Comparison of ENCODE assay signal across 9 cellular contexts in the genomic region with DNA sequence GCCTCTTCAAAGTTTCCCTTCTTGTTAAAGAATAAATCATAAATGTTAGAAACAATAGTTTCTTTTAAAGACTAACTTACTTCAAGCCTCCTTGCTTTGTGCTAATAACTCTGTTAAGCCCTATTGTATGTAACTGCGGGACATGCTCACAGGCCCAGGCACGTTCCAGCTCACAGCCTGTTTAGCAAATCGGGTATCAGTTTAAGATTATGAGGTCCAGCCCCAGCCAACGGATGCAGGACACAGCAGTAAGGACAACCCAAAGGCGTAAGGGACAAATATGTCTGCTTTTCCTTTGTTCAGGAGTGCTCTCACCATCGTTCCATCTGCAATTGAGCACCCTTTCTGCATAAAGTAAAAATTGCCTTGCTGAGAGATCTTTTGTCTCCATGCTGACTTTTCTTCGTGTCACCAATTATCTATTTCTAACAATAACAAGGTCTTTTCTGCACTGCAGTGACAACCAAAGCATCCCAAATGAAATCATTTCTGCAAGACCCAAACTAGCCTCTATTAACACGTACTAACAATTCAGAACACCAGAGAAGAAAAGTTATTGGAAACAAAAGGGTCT. TPM values are rescaled to one million over a fixed set of nuclear protein-coding genes. Genes with fewer than 3 reads are reported as not detected.
DNase-seq lines count a peak whose midpoint lies in the region; ATAC-seq and TF ChIP-seq lines count a peak whose summit lies in the region.
"Had no signal": no experiment of that assay in that cellular context is flagged by ENCODE, and none has a peak within 500 bp of the region (broad histone marks: within the 10 kb centered on the region; RNA-seq: fewer than 3 reads in every experiment).

No MANE protein-coding gene starts in this region.

- H3K4me3 ChIP-seq in GM06990 (replicated peaks; ENCODE audit: low read depth, low read length) (peak overlapping the region; percentile 99), Panc1 (ENCODE audit: low read depth in 2 of 2, low read length in 2 of 2) (peak overlapping the region; percentile 95 to 98), epithelial cell of proximal tubule (ENCODE audit: low read depth, low read length) (peak overlapping the region; percentile 90), trophoblast cell (ENCODE audit: low read depth, low read length) (no peak overlapping the region)

- no peak overlapping the region for H4K8ac ChIP-seq in trophoblast cell (ENCODE audit: low read depth, low read length)

- no peak for ATAC-seq in Panc1
- ATAC-seq in HG02885 (IDR thresholded peaks at IDR 0.05; ENCODE audit: poor library complexity, unreplicated experiment), result no peak
- ATAC-seq in left lobe of liver, result no peak

- CTCF ChIA-PET in Panc1 (lab: Charles Lee), result no interaction called here

- DNase-seq in GM06990 (ENCODE audit: extremely low read depth, insufficient read length) (no peak), Panc1 (ENCODE audit: low read depth, low spot score) (no peak), epithelial cell of proximal tubule (ENCODE audit: low read depth) (no peak), trophoblast cell (no peak), NCI-H1417 (lab: John Stamatoyannopoulos, UW) (no peak), left lobe of liver (ENCODE audit: low spot score) (no peak), GF-D8 (lab: John Stamatoyannopoulos, UW) (no peak)
- DNase-seq: nucleus accumbens had no signal

- in situ Hi-C loops in Panc1 (cut with HindIII; ENCODE audit: low pct_unique_long_range_greater_than_20kb, low sequenced_read_pairs), result no loop called here

- H2BK120ac ChIP-seq in trophoblast cell (ENCODE audit: insufficient read depth, low read length, poor library complexity), result no peak overlapping the region

- H3K23ac ChIP-seq in trophoblast cell (ENCODE audit: low read length), result no peak overlapping the region

- H3K9me3 ChIP-seq in Panc1 (ENCODE audit: control insufficient read depth, insufficient read depth, low read depth, low read length) (no peaks in the 10 kb centered on the region), trophoblast cell (ENCODE audit: insufficient read depth, low read depth, low read length) (no peaks in the 10 kb centered on the region)

- no peak overlapping the region for H3K18ac ChIP-seq in trophoblast cell (ENCODE audit: low read length)

- H2AK5ac ChIP-seq in trophoblast cell (ENCODE audit: low read length), result no peak overlapping the region

- no peak overlapping the region for H2BK5ac ChIP-seq in trophoblast cell (ENCODE audit: low read depth, low read length, poor library complexity)

- H3K36me3 ChIP-seq in GM06990 (ENCODE audit: control insufficient read depth, insufficient read depth, low read length) (peaks cover 3% of the 10 kb centered on the region), Panc1 (ENCODE audit: control insufficient read depth, insufficient read depth, low read length) (peaks cover 5% of the 10 kb centered on the region), trophoblast cell (ENCODE audit: control insufficient read depth in 1 of 2, insufficient read depth in 2 of 2, low read length in 2 of 2) (peaks cover 0 to 5% of the 10 kb centered on the region in 2 experiments)

- no TSS peak for BruUV-seq in Panc1 (replicated peaks; lab: Mats Ljungman, UMichigan)

- WGBS in trophoblast cell (ENCODE audit: extremely low coverage, insufficient coverage, insufficient read length), result no CpG with 5 or more reads among the region's 8 CpGs

- H3K27ac ChIP-seq in Panc1 (ENCODE audit: low read length) (peak overlapping the region; percentile 98), trophoblast cell (ENCODE audit: low read depth, low read length) (no peak overlapping the region)

- no peak for TF ChIP-seq CTCF in GM06990 (IDR thresholded peaks at IDR 0.05; ENCODE audit: insufficient read depth, low read length, poor library complexity, severe bottlenecking)
- no peak for TF ChIP-seq CTCF in Panc1 (IDR thresholded peaks at IDR 0.05)
- TF ChIP-seq CTCF in epithelial cell of proximal tubule (conservative IDR thresholded peaks at IDR 0.05; ENCODE audit: low read depth, low read length), result no peak

- H4K91ac ChIP-seq in trophoblast cell (ENCODE audit: low read depth, low read length), result no peak overlapping the region

- peak overlapping the region; percentile 67 for H3K4me2 ChIP-seq in trophoblast cell (ENCODE audit: low read length)

- no peak overlapping the region for H3K14ac ChIP-seq in trophoblast cell (ENCODE audit: low read length)

- no peak overlapping the region for H2AFZ ChIP-seq in trophoblast cell (ENCODE audit: insufficient read depth, low read length, poor library complexity)

- H3K79me2 ChIP-seq in trophoblast cell (ENCODE audit: control insufficient read depth, insufficient read depth, low read length, poor library complexity), result peaks cover 7% of the 10 kb centered on the region

- peaks cover 27% of the 10 kb centered on the region for H3K4me1 ChIP-seq in Panc1 (ENCODE audit: control insufficient read depth, insufficient read depth, low read length)
- peaks cover 5 to 6% of the 10 kb centered on the region in 2 experiments for H3K4me1 ChIP-seq in trophoblast cell (ENCODE audit: control insufficient read depth in 1 of 2, insufficient read depth in 2 of 2, low read length in 2 of 2)

- H4K12ac ChIP-seq in trophoblast cell (ENCODE audit: low read depth, low read length), result no peak overlapping the region

- H3K9ac ChIP-seq in trophoblast cell (ENCODE audit: low read length), result no peak overlapping the region

- no peak overlapping the region for H2BK12ac ChIP-seq in trophoblast cell (ENCODE audit: low read length)

- POLR2A ChIA-PET in Panc1 (lab: Charles Lee), result no interaction called here

- peaks cover 15% of the 10 kb centered on the region for H3K79me1 ChIP-seq in trophoblast cell (ENCODE audit: low read length)

- no peaks in the 10 kb centered on the region for H3K27me3 ChIP-seq in GM06990 (replicated peaks; ENCODE audit: control insufficient read depth, insufficient read depth, low read length)
- no peaks in the 10 kb centered on the region for H3K27me3 ChIP-seq in Panc1 (ENCODE audit: control insufficient read depth, insufficient read depth, low read length)
- H3K27me3 ChIP-seq in trophoblast cell (ENCODE audit: insufficient read depth, low read length), result no peaks in the 10 kb centered on the region

- intact Hi-C loops in Panc1 (cut with micrococcal nuclease; ENCODE audit: unreplicated experiment), result loop anchor here (10.0 kb wide), 1 partner anchor 168 kb away; a partner anchor contains a TSS

- no peak overlapping the region for H3K4ac ChIP-seq in trophoblast cell (ENCODE audit: low read depth, low read length)

RNA-seq across cellular contexts. Expression of a gene that starts 1.4 kb away (rescaled TPM):
- total RNA-seq in Panc1 (2021; ENCODE audit: unreplicated experiment), result 6.5 TPM
- 5.1 TPM for polyA plus RNA-seq in Panc1 (2012; ENCODE audit: insufficient read length)
- total RNA-seq in epithelial cell of proximal tubule, result 2.5 TPM in 1 of 2 replicates, not detected in the other
- polyA plus RNA-seq in trophoblast cell (2013), result 3.5 and 4.0 TPM in 2 replicates
- 2.2 TPM for total RNA-seq in left lobe of liver

RNA-seq across cellular contexts. Expression of a gene that starts 1.7 kb away (rescaled TPM):
- 27.3 TPM for total RNA-seq in Panc1 (2021; ENCODE audit: unreplicated experiment)
- polyA plus RNA-seq in Panc1 (2012; ENCODE audit: insufficient read length), result 18.1 TPM
- 29.7 and 35.4 TPM in 2 replicates for total RNA-seq in epithelial cell of proximal tubule
- polyA plus RNA-seq in trophoblast cell (2013), result 16.1 and 16.9 TPM in 2 replicates
- 4.2 TPM for total RNA-seq in left lobe of liver

RNA-seq across cellular contexts. Expression of a gene that starts 29.8 kb away (rescaled TPM):
- 159 TPM for total RNA-seq in Panc1 (2021; ENCODE audit: unreplicated experiment)
- polyA plus RNA-seq in Panc1 (2012; ENCODE audit: insufficient read length), result 134 TPM
- total RNA-seq in epithelial cell of proximal tubule, result 158 and 198 TPM in 2 replicates
- polyA plus RNA-seq in trophoblast cell (2013), result 200 and 206 TPM in 2 replicates
- 52.0 TPM for total RNA-seq in left lobe of liver

RNA-seq across cellular contexts. Expression of a gene that starts 54.6 kb away (rescaled TPM):
- total RNA-seq in Panc1 (2021; ENCODE audit: unreplicated experiment), result 180 TPM
- polyA plus RNA-seq in Panc1 (2012; ENCODE audit: insufficient read length), result 103 TPM
- total RNA-seq in epithelial cell of proximal tubule, result 186 and 240 TPM in 2 replicates
- 66.2 and 69.3 TPM in 2 replicates for polyA plus RNA-seq in trophoblast cell (2013)
- total RNA-seq in left lobe of liver, result 48.1 TPM
